ENCODE assay signal across 9 cellular contexts in genomic region chr16:89712476-89712805, GRCh38. TPM values are rescaled to one million over a fixed set of nuclear protein-coding genes. Genes with fewer than 3 reads are reported as not detected.
DNase-seq lines count a peak whose midpoint lies in the region; ATAC-seq and TF ChIP-seq lines count a peak whose summit lies in the region.
"Had no signal": no experiment of that assay in that cellular context is flagged by ENCODE, and none has a peak within 500 bp of the region (broad histone marks: within the 10 kb centered on the region; RNA-seq: fewer than 3 reads in every experiment).

No MANE protein-coding gene starts in this region.

- peaks cover 42% of the 10 kb centered on the region for H3K36me3 Mint-ChIP-seq in activated T-cell treated with anti-CD3 and anti-CD28 coated beads, Interleukin-2, amount 50 U/mL, for 24 hours (ENCODE audit: low read depth)
- no peaks in the 10 kb centered on the region for H3K36me3 Mint-ChIP-seq in T-cell

- H3K4me3 ChIP-seq in fibroblast of the aortic adventitia (ENCODE audit: low read depth, low read length), result peak overlapping the region; percentile 58

- peak overlapping the region; percentile 82 for H3K27ac Mint-ChIP-seq in activated T-cell treated with anti-CD3 and anti-CD28 coated beads, Interleukin-2, amount 50 U/mL, for 24 hours
- H3K27ac Mint-ChIP-seq in T-cell, result no peak overlapping the region
- H3K27ac Mint-ChIP-seq in stimulated activated naive CD8-positive, alpha-beta T cell treated with anti-CD3 and anti-CD28 coated beads, Interleukin-15, amount 100 ng/mL, for 72 hours, result peak overlapping the region; percentile 52 to 78

- H3K27me3 Mint-ChIP-seq in activated T-cell treated with anti-CD3 and anti-CD28 coated beads, Interleukin-2, amount 50 U/mL, for 24 hours, result no peaks in the 10 kb centered on the region
- H3K27me3 Mint-ChIP-seq in T-cell, result no peaks in the 10 kb centered on the region
- H3K27me3 Mint-ChIP-seq in stimulated activated naive CD8-positive, alpha-beta T cell treated with anti-CD3 and anti-CD28 coated beads, Interleukin-15, amount 100 ng/mL, for 72 hours, result no peaks in the 10 kb centered on the region

- peak overlapping the region; percentile 83 for H3K4me3 Mint-ChIP-seq in activated T-cell treated with anti-CD3 and anti-CD28 coated beads, Interleukin-2, amount 50 U/mL, for 24 hours
- peak overlapping the region; percentile 49 to 64 (median 53) for H3K4me3 Mint-ChIP-seq in T-cell
- H3K4me3 Mint-ChIP-seq in stimulated activated naive CD8-positive, alpha-beta T cell treated with anti-CD3 and anti-CD28 coated beads, Interleukin-15, amount 100 ng/mL, for 72 hours, result peak overlapping the region; percentile 84 to 89

- TF ChIP-seq CTCF in fibroblast of the aortic adventitia (IDR thresholded peaks at IDR 0.05; ENCODE audit: insufficient read depth, low read length), result no peak

- peaks cover 7% of the 10 kb centered on the region for H3K4me1 Mint-ChIP-seq in activated T-cell treated with anti-CD3 and anti-CD28 coated beads, Interleukin-2, amount 50 U/mL, for 24 hours (ENCODE audit: low read depth)
- peaks cover 0 to 7% (median 3%) of the 10 kb centered on the region in 3 donors for H3K4me1 Mint-ChIP-seq in T-cell
- H3K4me1 Mint-ChIP-seq in stimulated activated naive CD8-positive, alpha-beta T cell treated with anti-CD3 and anti-CD28 coated beads, Interleukin-15, amount 100 ng/mL, for 72 hours, result peaks cover 16% of the 10 kb centered on the region

- DNase-seq in activated T-cell treated with anti-CD3 and anti-CD28 coated beads, Interleukin-2, amount 50 U/mL, for 24 hours, result no peak
- DNase-seq in activated T-cell treated with anti-CD3 and anti-CD28 coated beads for 4 hours (no peak), T-cell (no peak), fibroblast of the aortic adventitia (ENCODE audit: low read depth) (no peak), medulla oblongata (ENCODE audit: extremely low spot score) (no peak), NCI-H510A treated with DMSO at 0.1 percent for 48 hours (lab: John Stamatoyannopoulos, UW) (no peak), pons (ENCODE audit: low spot score) (no peak)
- no peak for DNase-seq in stimulated activated naive CD8-positive, alpha-beta T cell treated with anti-CD3 and anti-CD28 coated beads, Interleukin-15, amount 100 ng/mL, for 72 hours
- DNase-seq: stimulated activated CD4-positive, alpha-beta T cell treated with anti-CD3 and anti-CD28 coated beads, Interleukin-4, amount 100 ng/mL, for 24 hours had no signal

- no peaks in the 10 kb centered on the region for H3K9me3 Mint-ChIP-seq in activated T-cell treated with anti-CD3 and anti-CD28 coated beads, Interleukin-2, amount 50 U/mL, for 24 hours
- no peaks in the 10 kb centered on the region for H3K9me3 Mint-ChIP-seq in T-cell
- no peaks in the 10 kb centered on the region for H3K9me3 Mint-ChIP-seq in stimulated activated naive CD8-positive, alpha-beta T cell treated with anti-CD3 and anti-CD28 coated beads, Interleukin-15, amount 100 ng/mL, for 72 hours

- POLR2A ChIA-PET in T-cell (lab: Charles Lee), result no interaction called here

- CTCF ChIA-PET in T-cell (lab: Charles Lee), result interaction anchor here in 1 of 2 donors (0.5 to 1.0 kb wide), 2 partner anchors 12 to 134 kb away, joined by 3 to 4 read pairs; no protein-coding TSS in a partner anchor

- no peak for ATAC-seq in T-cell (replicated peaks in 1 of 4)
- peak; percentile 21 for ATAC-seq in stimulated activated naive CD8-positive, alpha-beta T cell treated with anti-CD3 and anti-CD28 coated beads, Interleukin-15, amount 100 ng/mL, for 72 hours

RNA-seq across cellular contexts. Expression of gene VPS9D1, which starts 8.3 kb away (rescaled TPM):
- total RNA-seq in T-cell (10 to 100 TPM; 15.5 to 28.8 (median 24.5) TPM), fibroblast of the aortic adventitia (ENCODE audit: low replicate concordance) (8.6 and 11.3 TPM in 2 replicates)

RNA-seq across cellular contexts. Expression of gene ZNF276, which starts 8.9 kb away (rescaled TPM):
- total RNA-seq in T-cell (100 to 1,000 TPM; 131 to 203 (median 195) TPM), fibroblast of the aortic adventitia (ENCODE audit: low replicate concordance) (10.4 and 11.4 TPM in 2 replicates)

RNA-seq across cellular contexts. Expression of gene SPATA2L, which starts 10.9 kb away (rescaled TPM):
- 10 to 100 TPM; 14.4 to 24.9 (median 15.9) TPM for total RNA-seq in T-cell
- total RNA-seq in fibroblast of the aortic adventitia (ENCODE audit: low replicate concordance), result 10.1 and 22.7 TPM in 2 replicates

RNA-seq across cellular contexts. Expression of gene CDK10, which starts 26.0 kb away (rescaled TPM):
- total RNA-seq in T-cell (100 to 1,000 TPM; 108 to 163 (median 138) TPM), fibroblast of the aortic adventitia (ENCODE audit: low replicate concordance) (32.9 and 43.0 TPM in 2 replicates)

RNA-seq across cellular contexts. Expression of gene SPATA33, which starts 54.8 kb away (rescaled TPM):
- total RNA-seq in T-cell (10 to 100 TPM in 2 of 5 donors, 1 to 10 TPM in 3; 5.0 to 11.1 (median 8.1) TPM), fibroblast of the aortic adventitia (ENCODE audit: low replicate concordance) (3.6 and 6.1 TPM in 2 replicates)

Comparison
In these comparisons a context has a peak if more than half of its experiments do, and no peak if none do; other contexts are left out.
1. H3K27ac Mint-ChIP-seq: peak in activated T-cell treated with anti-CD3 and anti-CD28 coated beads, Interleukin-2, amount 50 U/mL, for 24 hours (single experiment) and stimulated activated naive CD8-positive, alpha-beta T cell treated with anti-CD3 and anti-CD28 coated beads, Interleukin-15, amount 100 ng/mL, for 72 hours (2 of 2); none in T-cell (0 of 2).
2. RNA of gene ZNF276, which starts 8.9 kb away (total RNA-seq): 131 to 203 TPM in T-cell; 10.4 to 11.4 TPM in fibroblast of the aortic adventitia; every median in the first group is over 10 times any median in the second.
3. Peak in every context shown above with its lines, with median percentiles within 50 percentile points of each other: H3K4me3 Mint-ChIP-seq.